Comparison of ENCODE assay signal across 31 cellular contexts in the genomic region with DNA sequence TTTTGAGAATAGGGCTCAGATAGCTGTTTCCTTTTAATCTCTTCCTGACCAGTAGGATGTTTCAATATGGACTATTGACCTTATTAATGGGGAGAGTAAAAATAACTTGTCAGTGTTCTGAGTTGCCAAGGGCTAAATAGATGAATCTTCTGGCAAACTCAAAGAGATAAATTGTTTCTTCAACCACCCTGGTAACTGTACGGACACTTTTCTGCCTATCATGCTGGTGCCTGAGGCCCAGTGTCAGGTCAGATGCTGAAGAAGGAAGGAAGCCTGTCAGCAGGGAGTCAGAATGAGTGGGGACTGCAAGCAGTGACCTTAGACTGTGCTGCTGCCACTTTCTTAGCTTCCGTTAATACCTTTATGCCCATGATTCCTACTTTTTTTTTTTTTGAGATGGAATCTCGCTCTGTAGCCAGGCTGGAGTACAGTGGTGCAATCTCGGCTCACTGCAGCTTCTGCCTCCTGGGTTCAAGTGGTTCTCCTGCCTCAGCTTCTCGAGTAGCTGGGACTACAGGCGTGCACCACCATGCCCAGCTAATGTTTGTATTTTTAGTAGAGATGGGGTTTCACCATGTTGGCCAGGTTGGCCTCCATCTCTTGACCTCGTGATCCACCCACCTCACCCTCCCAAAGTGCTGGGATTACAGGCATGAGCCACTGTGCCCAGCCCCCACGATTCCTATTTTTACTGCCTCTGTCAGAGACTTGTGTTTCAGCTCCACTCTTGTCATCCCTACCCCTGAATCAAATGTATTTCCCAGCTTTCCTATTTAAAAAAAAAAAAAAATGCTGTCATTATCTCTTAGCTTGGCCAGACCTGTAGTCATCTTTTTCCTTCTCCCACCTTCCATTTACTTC. TPM values are rescaled to one million over a fixed set of nuclear protein-coding genes. Genes with fewer than 3 reads are reported as not detected.
DNase-seq lines count a peak whose midpoint lies in the region; ATAC-seq, FAIRE-seq and TF ChIP-seq lines count a peak whose summit lies in the region.
"Had no signal": no experiment of that assay in that cellular context is flagged by ENCODE, and none has a peak within 500 bp of the region (broad histone marks: within the 10 kb centered on the region; RNA-seq: fewer than 3 reads in every experiment).

No MANE protein-coding gene starts in this region.

- H3K9me3 ChIP-seq in T-helper 17 cell (ENCODE audit: control insufficient read depth, low read length, poor library complexity, severe bottlenecking) = no peaks in the 10 kb centered on the region
- H3K9me3 ChIP-seq in gastrocnemius medialis = no peaks in the 10 kb centered on the region
- no peaks in the 10 kb centered on the region for H3K9me3 ChIP-seq in pancreas
- H3K9me3 ChIP-seq: Caco-2, HAP-1, heart right ventricle, mucosa of descending colon, prostate gland had no signal

- intact Hi-C loops in gastrocnemius medialis (cut with DNase I; ENCODE audit: low total_unique reads) (no loop called here), pancreas (cut with DNase I) (loop anchor here in 1 of 3 donors (10.0 kb wide), 1 partner anchor 134 kb away; no protein-coding TSS in a partner anchor)

- no peak for ATAC-seq in activated naive CD8-positive, alpha-beta T cell treated with anti-CD3 and anti-CD28 coated beads, Interleukin-2, amount 50 U/mL, for 24 hours
- ATAC-seq in T-helper 17 cell (no peak), gastrocnemius medialis (peak in 1 of 2 donors; percentile 69), HG02759 (IDR thresholded peaks at IDR 0.05; ENCODE audit: unreplicated experiment) (no peak), pancreas (no peak)
- ATAC-seq: mucosa of descending colon; stimulated activated naive CD8-positive, alpha-beta T cell treated with anti-CD3 and anti-CD28 coated beads, Interleukin-15, Interleukin-2, amounts not matched to agents 100 U/mL and 50 U/mL, for 24 hours had no signal

- FAIRE-seq in pancreas (lab: Jason Lieb, UNC) = no peak
- FAIRE-seq: A204.1, GM18507 had no signal

- H3K4me3 ChIP-seq in gastrocnemius medialis (no peak overlapping the region), pancreas (no peak overlapping the region)
- H3K4me3 ChIP-seq: HAP-1, heart right ventricle, lung, mucosa of descending colon, PC-9, prostate gland had no signal

- no peak for DNase-seq in activated naive CD8-positive, alpha-beta T cell treated with anti-CD3 and anti-CD28 coated beads, Interleukin-2, amount 50 U/mL, for 24 hours
- DNase-seq in T-helper 17 cell = no peak
- DNase-seq in glutamatergic neuron = no peak
- peak; percentile 15 to 62 for DNase-seq in gastrocnemius medialis
- DNase-seq in NCI-H2107 treated with DMSO at 0.1 percent for 48 hours (lab: John Stamatoyannopoulos, UW; ENCODE audit: unreplicated experiment) = no peak
- no peak for DNase-seq in pancreas
- DNase-seq: activated CD4-positive, alpha-beta T cell treated with anti-CD3 and anti-CD28 coated beads for 1 hour; activated CD8-positive, alpha-beta memory T cell treated with anti-CD3 and anti-CD28 coated beads for 24 hours; activated gamma-delta T cell treated with Interleukin-2 at 50 U/mL for 16 hours; amniotic stem cell; brain microvascular endothelial cell; Caco-2; DMS79; GF-D8; heart right ventricle; kidney glomerular epithelial cell; mucosa of descending colon; NCI-H1092; NCI-H187; NCI-H526 treated with DMSO at 0.1 percent for 48 hours; PC-9; Right ventricle myocardium superior; stimulated activated CD4-positive, alpha-beta T cell treated with anti-CD3 and anti-CD28 coated beads, Interleukin-15, amount 100 ng/mL, for 24 hours; stimulated activated naive CD8-positive, alpha-beta T cell treated with anti-CD3 and anti-CD28 coated beads, Interleukin-15, Interleukin-2, amounts not matched to agents 100 U/mL and 50 U/mL, for 24 hours had no signal

- H3K27me3 ChIP-seq in gastrocnemius medialis (no peaks in the 10 kb centered on the region), pancreas (no peaks in the 10 kb centered on the region)
- H3K27me3 ChIP-seq: brain microvascular endothelial cell, heart right ventricle had no signal

- no peak for TF ChIP-seq POLR2A in gastrocnemius medialis (IDR thresholded peaks at IDR 0.05)

- peak overlapping the region; percentile 38 to 57 (median 46) for H3K27ac ChIP-seq in gastrocnemius medialis
- H3K27ac ChIP-seq in pancreas = no peak overlapping the region
- H3K27ac ChIP-seq: brain microvascular endothelial cell, heart right ventricle, PC-9, prostate gland had no signal

- H3K4me3 Mint-ChIP-seq in activated naive CD8-positive, alpha-beta T cell = no peak overlapping the region
- H3K4me3 Mint-ChIP-seq in activated naive CD8-positive, alpha-beta T cell treated with anti-CD3 and anti-CD28 coated beads, Interleukin-2, amount 50 U/mL, for 24 hours = no peak overlapping the region
- no peak overlapping the region for H3K4me3 Mint-ChIP-seq in T-helper 17 cell
- H3K4me3 Mint-ChIP-seq in glutamatergic neuron (ENCODE audit: unreplicated experiment) = peak overlapping the region; percentile 9

- peak overlapping the region; percentile 78 for H3K27ac Mint-ChIP-seq in activated naive CD8-positive, alpha-beta T cell
- no peak overlapping the region for H3K27ac Mint-ChIP-seq in activated naive CD8-positive, alpha-beta T cell treated with anti-CD3 and anti-CD28 coated beads, Interleukin-2, amount 50 U/mL, for 24 hours
- H3K27ac Mint-ChIP-seq in T-helper 17 cell (peak overlapping the region; percentile 21), glutamatergic neuron (ENCODE audit: unreplicated experiment) (no peak overlapping the region)

- H3K36me3 Mint-ChIP-seq in activated naive CD8-positive, alpha-beta T cell = peaks cover 2% of the 10 kb centered on the region
- H3K36me3 Mint-ChIP-seq in activated naive CD8-positive, alpha-beta T cell treated with anti-CD3 and anti-CD28 coated beads, Interleukin-2, amount 50 U/mL, for 24 hours (ENCODE audit: low read depth) = peaks cover 36% of the 10 kb centered on the region
- H3K36me3 Mint-ChIP-seq in T-helper 17 cell (ENCODE audit: low read depth) = peaks cover 10% of the 10 kb centered on the region
- no peaks in the 10 kb centered on the region for H3K36me3 Mint-ChIP-seq in glutamatergic neuron (ENCODE audit: unreplicated experiment)

- 88 to 90% methylated on average over 8 of the region's 8 CpGs for WGBS in pancreas, 2 donors

- no peaks in the 10 kb centered on the region for H3K27me3 Mint-ChIP-seq in activated naive CD8-positive, alpha-beta T cell
- no peaks in the 10 kb centered on the region for H3K27me3 Mint-ChIP-seq in activated naive CD8-positive, alpha-beta T cell treated with anti-CD3 and anti-CD28 coated beads, Interleukin-2, amount 50 U/mL, for 24 hours
- H3K27me3 Mint-ChIP-seq in T-helper 17 cell (no peaks in the 10 kb centered on the region), glutamatergic neuron (ENCODE audit: unreplicated experiment) (no peaks in the 10 kb centered on the region)

- TF ChIP-seq CTCF in glutamatergic neuron (IDR thresholded peaks at IDR 0.05; ENCODE audit: partially characterized antibody, unreplicated experiment) = no peak
- TF ChIP-seq CTCF in gastrocnemius medialis (IDR thresholded peaks at IDR 0.05 in 4 of 5, conservative IDR thresholded peaks at IDR 0.05 in 1 of 5) = no peak
- no peak for TF ChIP-seq CTCF in pancreas (IDR thresholded peaks at IDR 0.05)

- no peaks in the 10 kb centered on the region for H3K9me3 Mint-ChIP-seq in activated naive CD8-positive, alpha-beta T cell (ENCODE audit: low read depth)
- no peaks in the 10 kb centered on the region for H3K9me3 Mint-ChIP-seq in activated naive CD8-positive, alpha-beta T cell treated with anti-CD3 and anti-CD28 coated beads, Interleukin-2, amount 50 U/mL, for 24 hours
- H3K9me3 Mint-ChIP-seq in glutamatergic neuron (ENCODE audit: unreplicated experiment) = no peaks in the 10 kb centered on the region

- peaks cover 61% of the 10 kb centered on the region for H3K4me1 Mint-ChIP-seq in activated naive CD8-positive, alpha-beta T cell (ENCODE audit: low read depth)
- peaks cover 55% of the 10 kb centered on the region for H3K4me1 Mint-ChIP-seq in activated naive CD8-positive, alpha-beta T cell treated with anti-CD3 and anti-CD28 coated beads, Interleukin-2, amount 50 U/mL, for 24 hours
- peaks cover 24% of the 10 kb centered on the region for H3K4me1 Mint-ChIP-seq in T-helper 17 cell
- peaks cover 24% of the 10 kb centered on the region for H3K4me1 Mint-ChIP-seq in glutamatergic neuron (ENCODE audit: low read depth, unreplicated experiment)

- H3K4me1 ChIP-seq in gastrocnemius medialis = peaks cover 37 to 44% of the 10 kb centered on the region in 2 donors
- H3K4me1 ChIP-seq in pancreas = no peaks in the 10 kb centered on the region
- H3K4me1 ChIP-seq: Caco-2, prostate gland had no signal

- in situ Hi-C loops in gastrocnemius medialis (cut with MboI; ENCODE audit: low sequenced_read_pairs in 4 of 4) = loop anchor here (5.0 to 25.0 kb wide), 6 partner anchors 141 to 291 kb away; no protein-coding TSS in a partner anchor

- H3K36me3 ChIP-seq in gastrocnemius medialis (peaks cover 0 to 24% of the 10 kb centered on the region in 2 donors), pancreas (peaks cover 0 to 4% (median 0%) of the 10 kb centered on the region in 3 donors)
- H3K36me3 ChIP-seq: prostate gland had no signal

RNA-seq across cellular contexts. Expression of a gene that starts 33.7 kb away (rescaled TPM):
- total RNA-seq in T-helper 17 cell = 10 to 100 TPM; 23.5 to 29.1 TPM
- total RNA-seq in glutamatergic neuron (ENCODE audit: unreplicated experiment) = 207 TPM
- total RNA-seq in gastrocnemius medialis = 10 to 100 TPM; 13.5 to 19.0 (median 14.3) TPM
- 10 to 100 TPM in 5 of 6 donors, 1 to 10 TPM in 1; 10.0 to 43.6 (median 15.3) TPM for total RNA-seq in pancreas
- polyA plus RNA-seq in pancreas = 1 to 10 TPM; 3.5 to 5.5 TPM

Comparison
In these comparisons a context has a peak if more than half of its experiments do, and no peak if none do; other contexts are left out.
1. H3K27ac Mint-ChIP-seq: peak in activated naive CD8-positive, alpha-beta T cell (single experiment) and T-helper 17 cell (single experiment); none in activated naive CD8-positive, alpha-beta T cell treated with anti-CD3 and anti-CD28 coated beads, Interleukin-2, amount 50 U/mL, for 24 hours (single experiment) and glutamatergic neuron (single experiment).
2. DNase-seq: peak in gastrocnemius medialis (2 of 2); none in activated naive CD8-positive, alpha-beta T cell treated with anti-CD3 and anti-CD28 coated beads, Interleukin-2, amount 50 U/mL, for 24 hours (single experiment), T-helper 17 cell (0 of 3), glutamatergic neuron (single experiment), NCI-H2107 treated with DMSO at 0.1 percent for 48 hours (single experiment) and pancreas (0 of 6).
3. H3K27ac ChIP-seq: peak in gastrocnemius medialis (4 of 4); none in pancreas (0 of 4).